8 cellular contexts compared by ENCODE assay signal in the genomic region with DNA sequence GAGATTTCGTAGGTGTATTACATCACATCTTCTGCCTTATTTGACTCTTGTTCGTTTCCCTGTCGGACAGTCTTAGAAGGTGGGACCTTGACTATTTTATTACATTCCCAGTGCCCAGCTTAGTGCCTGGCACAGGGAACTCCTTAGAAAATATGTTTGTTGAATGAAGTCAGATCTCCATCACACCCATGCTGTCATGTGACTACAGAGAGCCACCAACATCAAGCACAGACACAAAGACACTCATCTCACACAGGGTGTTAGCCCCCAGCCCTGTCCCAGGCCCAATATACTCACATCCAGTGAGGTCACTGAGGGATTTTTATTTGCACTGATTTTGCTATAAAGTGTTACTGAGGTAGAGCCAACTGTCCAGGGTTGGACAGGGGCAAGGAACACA. TPM values are rescaled to one million over a fixed set of nuclear protein-coding genes. Genes with fewer than 3 reads are reported as not detected.
DNase-seq lines count a peak whose midpoint lies in the region; ATAC-seq and TF ChIP-seq lines count a peak whose summit lies in the region.

No MANE protein-coding gene starts in this region.

- H3K9ac ChIP-seq in GM23248 (peak overlapping the region; percentile 98), SU-DHL-6 (ENCODE audit: low read length) (peak overlapping the region; percentile 94), skeletal muscle tissue (ENCODE audit: low read depth in 1 of 3, low read length in 3 of 3) (peak overlapping the region; percentile 84 to 97 (median 95))

- H2AFZ ChIP-seq in GM23248 (peak overlapping the region; percentile 69), SU-DHL-6 (ENCODE audit: low read depth, low read length, severe bottlenecking) (no peak overlapping the region)

- H3K4me3 ChIP-seq in GM23248 (peak overlapping the region; percentile 86), SU-DHL-6 (ENCODE audit: insufficient read depth, low read length, poor library complexity, severe bottlenecking) (peak overlapping the region; percentile 97), gastroesophageal sphincter (no peak overlapping the region), skeletal muscle tissue (ENCODE audit: low read length in 3 of 3) (peak overlapping the region; percentile 76 to 90 (median 84)), ovary (no peak overlapping the region)

- 80 to 86% methylated on average over 3 of the region's 3 CpGs for WGBS in GM23248 (ENCODE audit: low coverage in 1 of 2, low lambda C conversion rate in 2 of 2, missing lambda C conversion rate in 2 of 2), 2 experiments
- 86% methylated on average over 3 of the region's 3 CpGs; no CpG with 5 or more reads in 1 of the 2 donors for WGBS in gastroesophageal sphincter (ENCODE audit: low coverage in 1 of 2), 2 donors
- 74 to 85% (median 77%) methylated on average over 3 of the region's 3 CpGs for WGBS in ovary, 3 donors

- H3K9me2 ChIP-seq in GM23248 (ENCODE audit: insufficient read depth) (no peaks in the 10 kb centered on the region), SU-DHL-6 (replicated peaks; ENCODE audit: insufficient read depth, low read length) (no peaks in the 10 kb centered on the region)

- H3K27ac ChIP-seq in GM23248, result peak overlapping the region; percentile 84
- peak overlapping the region; percentile 70 for H3K27ac ChIP-seq in SU-DHL-6 (ENCODE audit: low read depth, low read length)
- peak overlapping the region; percentile 81 to 91 (median 90) for H3K27ac ChIP-seq in gastroesophageal sphincter
- H3K27ac ChIP-seq in skeletal muscle tissue (ENCODE audit: low read depth, low read length), result peak overlapping the region; percentile 93
- H3K27ac ChIP-seq in ovary, result peak overlapping the region in 1 of 2 donors; percentile 74

- TF ChIP-seq EP300 in gastroesophageal sphincter (IDR thresholded peaks at IDR 0.05) (no peak), ovary (IDR thresholded peaks at IDR 0.05) (no peak)

- in situ Hi-C loops in GM23248 (cut with MboI), result no loop called here

- H4K20me1 ChIP-seq in GM23248 (ENCODE audit: insufficient read depth) (0 out of 2 replicates have a peak, but pooled peaks cover 6% of the 10 kb centered on the region), SU-DHL-6 (ENCODE audit: low read depth, low read length) (no peaks in the 10 kb centered on the region)

- no peak for TF ChIP-seq POLR2A in gastroesophageal sphincter (IDR thresholded peaks at IDR 0.05)
- TF ChIP-seq POLR2A in ovary (IDR thresholded peaks at IDR 0.05), result no peak

- ATAC-seq in gastroesophageal sphincter, result no peak
- no peak for ATAC-seq in GM18858 (IDR thresholded peaks at IDR 0.05; ENCODE audit: unreplicated experiment)
- ATAC-seq in GM21825 (IDR thresholded peaks at IDR 0.05; ENCODE audit: unreplicated experiment), result no peak

- H3K36me3 ChIP-seq in GM23248 (ENCODE audit: low read depth), result 0 out of 2 replicates have a peak, but pooled peaks cover 6% of the 10 kb centered on the region
- H3K36me3 ChIP-seq in SU-DHL-6 (ENCODE audit: low read length), result no peaks in the 10 kb centered on the region
- H3K36me3 ChIP-seq in gastroesophageal sphincter, result peaks cover 0 to 25% of the 10 kb centered on the region in 2 donors
- H3K36me3 ChIP-seq in skeletal muscle tissue (ENCODE audit: control insufficient read depth in 3 of 3, insufficient read depth in 3 of 3, low read length in 3 of 3), result peaks cover 20 to 32% (median 32%) of the 10 kb centered on the region in 3 donors
- H3K36me3 ChIP-seq in ovary, result no peaks in the 10 kb centered on the region

- TF ChIP-seq CTCF in SU-DHL-6 (IDR thresholded peaks at IDR 0.05; ENCODE audit: insufficient read depth, low read length, poor library complexity, severe bottlenecking) (no peak), gastroesophageal sphincter (IDR thresholded peaks at IDR 0.05) (no peak), ovary (IDR thresholded peaks at IDR 0.05) (no peak)

- H3K9me3 ChIP-seq in GM23248 (ENCODE audit: low read depth) (no peaks in the 10 kb centered on the region), SU-DHL-6 (ENCODE audit: insufficient read depth, low read length) (no peaks in the 10 kb centered on the region), gastroesophageal sphincter (no peaks in the 10 kb centered on the region), skeletal muscle tissue (ENCODE audit: control insufficient read depth in 3 of 3, low read length in 3 of 3) (no peaks in the 10 kb centered on the region), ovary (no peaks in the 10 kb centered on the region)

- H3K4me1 ChIP-seq in GM23248 (ENCODE audit: insufficient read depth) (peaks cover 32% of the 10 kb centered on the region), gastroesophageal sphincter (peaks cover 8 to 55% (median 14%) of the 10 kb centered on the region in 3 donors), skeletal muscle tissue (ENCODE audit: control insufficient read depth in 3 of 3, insufficient read depth in 3 of 3, low read length in 3 of 3) (peaks cover 30 to 49% (median 39%) of the 10 kb centered on the region in 3 donors), ovary (ENCODE audit: insufficient read depth) (peaks cover 5% of the 10 kb centered on the region)

- H3F3A ChIP-seq in GM23248 (ENCODE audit: insufficient read depth) (peaks cover 34% of the 10 kb centered on the region), SU-DHL-6 (ENCODE audit: insufficient read depth) (no peaks in the 10 kb centered on the region)

- intact Hi-C loops in ovary (cut with DNase I), result loop anchor here in 1 of 4 donors (5.0 kb wide), 1 partner anchor 84 kb away; no protein-coding TSS in a partner anchor

- H3K4me2 ChIP-seq in GM23248 (ENCODE audit: unreplicated experiment) (peak overlapping the region; percentile 94), SU-DHL-6 (ENCODE audit: low read depth, low read length, poor library complexity, severe bottlenecking) (peak overlapping the region; percentile 88)

- DNase-seq in GM23248, result no peak
- no peak for DNase-seq in stimulated activated CD4-positive, alpha-beta T cell treated with anti-CD3 and anti-CD28 coated beads, Interleukin-15, amount 100 ng/mL, for 24 hours
- DNase-seq in ovary, result no peak

- no peaks in the 10 kb centered on the region for H3K27me3 ChIP-seq in GM23248 (replicated peaks; ENCODE audit: insufficient read depth)
- H3K27me3 ChIP-seq in SU-DHL-6 (ENCODE audit: low read length), result no peaks in the 10 kb centered on the region
- H3K27me3 ChIP-seq in gastroesophageal sphincter, result no peaks in the 10 kb centered on the region
- no peaks in the 10 kb centered on the region for H3K27me3 ChIP-seq in skeletal muscle tissue (ENCODE audit: control insufficient read depth in 3 of 3, insufficient read depth in 3 of 3, low read length in 3 of 3)
- H3K27me3 ChIP-seq in ovary, result no peaks in the 10 kb centered on the region

- peaks cover 47% of the 10 kb centered on the region for H3K79me2 ChIP-seq in GM23248 (ENCODE audit: insufficient read depth)
- H3K79me2 ChIP-seq in SU-DHL-6 (ENCODE audit: insufficient read depth, low read length), result peaks cover 42% of the 10 kb centered on the region

RNA-seq across cellular contexts. Expression of gene SRA1, which starts 0.7 kb away (rescaled TPM):
- 41.6 and 46.2 TPM in 2 replicates for total RNA-seq in GM23248 (2014; rRNA removed; shearing (Covaris generic))
- 90.6 and 91.2 TPM in 2 replicates for polyA plus RNA-seq in GM23248 (2016; fragmentation: Nextera tagmentation; extraction: Ambion mirVana)
- total RNA-seq in gastroesophageal sphincter, result 10 to 100 TPM; 17.5 to 29.4 (median 23.2) TPM
- total RNA-seq in skeletal muscle tissue, result 15.1 TPM
- 10 to 100 TPM; 11.7 to 34.4 (median 20.1) TPM for total RNA-seq in ovary
- polyA plus RNA-seq in ovary, result 10 to 100 TPM; 16.9 to 33.2 TPM

RNA-seq across cellular contexts. Expression of gene APBB3, which starts 6.4 kb away (rescaled TPM):
- total RNA-seq in GM23248 (2014; rRNA removed; shearing (Covaris generic)), result 13.8 and 14.8 TPM in 2 replicates
- polyA plus RNA-seq in GM23248 (2016; fragmentation: Nextera tagmentation; extraction: Ambion mirVana) (13.1 and 13.2 TPM in 2 replicates), ovary (10 to 100 TPM; 13.1 to 36.1 TPM)
- total RNA-seq in gastroesophageal sphincter (10 to 100 TPM in 3 of 4 donors, 1 to 10 TPM in 1; 9.7 to 25.1 (median 17.5) TPM), skeletal muscle tissue (7.3 TPM), ovary (10 to 100 TPM; 33.0 to 47.6 (median 39.5) TPM)

RNA-seq across cellular contexts. Expression of gene SLC35A4, which starts 6.7 kb away (rescaled TPM):
- total RNA-seq in GM23248 (2014; rRNA removed; shearing (Covaris generic)), result 11.8 and 19.6 TPM in 2 replicates
- polyA plus RNA-seq in GM23248 (2016; fragmentation: Nextera tagmentation; extraction: Ambion mirVana), result 45.2 and 49.5 TPM in 2 replicates
- total RNA-seq in gastroesophageal sphincter, result 10 to 100 TPM; 24.5 to 52.0 (median 32.7) TPM
- total RNA-seq in skeletal muscle tissue, result 7.3 TPM
- 10 to 100 TPM; 22.3 to 65.7 (median 47.1) TPM for total RNA-seq in ovary
- 10 to 100 TPM; 27.1 to 80.2 TPM for polyA plus RNA-seq in ovary

RNA-seq across cellular contexts. Expression of gene EIF4EBP3, which starts 10.5 kb away (rescaled TPM):
- 0.54 and 2.3 TPM in 2 replicates for total RNA-seq in GM23248 (2014; rRNA removed; shearing (Covaris generic))
- polyA plus RNA-seq in GM23248 (2016; fragmentation: Nextera tagmentation; extraction: Ambion mirVana), result 14.1 and 14.5 TPM in 2 replicates
- total RNA-seq in gastroesophageal sphincter, result 10 to 100 TPM in 2 of 4 donors, 1 to 10 TPM in 2; 1.8 to 21.5 (median 11.2) TPM
- not detected for total RNA-seq in skeletal muscle tissue
- total RNA-seq in ovary, result 10 to 100 TPM in 6 of 7 donors, 1 to 10 TPM in 1; 8.6 to 23.6 (median 17.8) TPM
- polyA plus RNA-seq in ovary, result 10 to 100 TPM; 16.0 to 30.2 TPM

Comparison
In these comparisons a context has a peak if more than half of its experiments do, and no peak if none do; other contexts are left out.
1. H3K4me3 ChIP-seq: peak in GM23248 (single experiment), SU-DHL-6 (single experiment) and skeletal muscle tissue (3 of 3); none in gastroesophageal sphincter (0 of 2) and ovary (single experiment).
2. Peak in every context shown above with its lines, with median percentiles within 50 percentile points of each other: H3K9ac ChIP-seq.